In genomic region chr3:9552252-9552999, GRCh38 we compare ENCODE assay signal across 8 cellular contexts.
A peak's percentile ranks its signal among the peaks of the same experiment; 100 is the strongest.
DNase-seq lines count a peak whose midpoint lies in the region; ATAC-seq and TF ChIP-seq lines count a peak whose summit lies in the region.

No MANE protein-coding gene starts in this region.

- TF ChIP-seq CTCF in DND-41 (IDR thresholded peaks at IDR 0.05; ENCODE audit: borderline replicate concordance, extremely low read depth, low read length, poor library complexity, severe bottlenecking) (no peak), astrocyte of the cerebellum (IDR thresholded peaks at IDR 0.05; ENCODE audit: low read depth, low read length, missing control alignments) (no peak)

- no peak overlapping the region for H3K9ac ChIP-seq in DND-41 (ENCODE audit: low read depth, low read length)

- H4K20me1 ChIP-seq in DND-41 (ENCODE audit: insufficient read depth, low read length): no peaks in the 10 kb centered on the region; the same call in 1 of the 2 replicates

- no peaks in the 10 kb centered on the region for H3K79me2 ChIP-seq in DND-41 (ENCODE audit: insufficient read depth, low read length)

- DNase-seq in DND-41 (peak; percentile 47), NCI-H2227 (lab: John Stamatoyannopoulos, UW; ENCODE audit: unreplicated experiment) (peak; percentile 62), astrocyte of the cerebellum (ENCODE audit: low read depth) (peak; percentile 32), iris pigment epithelial cell (ENCODE audit: low read depth) (peak; percentile 57), NAMALWA (ENCODE audit: low spot score) (no peak), superior temporal gyrus (ENCODE audit: extremely low spot score) (no peak)
- peak; percentile 7 to 10 for DNase-seq in stimulated activated CD8-positive, alpha-beta memory T cell treated with anti-CD3 and anti-CD28 coated beads, Interleukin-15, amount 100 ng/mL, for 48 hours (ENCODE audit: low read depth in 2 of 2)

- ATAC-seq in DND-41 (ENCODE audit: insufficient read depth, low read depth) (0 out of 3 replicates have a peak, but pooled peaks have one; percentile 40), GM18520 (IDR thresholded peaks at IDR 0.05; ENCODE audit: unreplicated experiment) (no peak)

- no peaks in the 10 kb centered on the region for H3K4me1 ChIP-seq in DND-41 (ENCODE audit: insufficient read depth, low read length)

- no peak overlapping the region for H3K4me3 ChIP-seq in DND-41 (ENCODE audit: low read depth in 1 of 2, low read length in 2 of 2)
- no peak overlapping the region for H3K4me3 ChIP-seq in astrocyte of the cerebellum (ENCODE audit: low read depth, low read length)

- no peaks in the 10 kb centered on the region for H3K36me3 ChIP-seq in DND-41 (ENCODE audit: insufficient read depth, low read length)

- H3K27me3 ChIP-seq in DND-41 (ENCODE audit: insufficient read depth, low read length, poor library complexity): no peaks in the 10 kb centered on the region

- H3K27ac ChIP-seq in DND-41 (ENCODE audit: low read length): no peak overlapping the region

- H3K4me2 ChIP-seq in DND-41 (ENCODE audit: insufficient read depth, low read length): no peak overlapping the region

- H2AFZ ChIP-seq in DND-41 (ENCODE audit: low read depth, low read length): no peak overlapping the region

- no peaks in the 10 kb centered on the region for H3K9me3 ChIP-seq in DND-41 (ENCODE audit: insufficient read depth, low read length, severe bottlenecking)

- in situ Hi-C loops in astrocyte of the cerebellum (cut with HindIII; ENCODE audit: low sequenced_read_pairs): no loop called here

Comparison
In these comparisons a context has a peak if more than half of its experiments do, and no peak if none do; other contexts are left out.
1. DNase-seq: peak in DND-41 (single experiment), NCI-H2227 (single experiment), astrocyte of the cerebellum (single experiment), iris pigment epithelial cell (single experiment) and stimulated activated CD8-positive, alpha-beta memory T cell treated with anti-CD3 and anti-CD28 coated beads, Interleukin-15, amount 100 ng/mL, for 48 hours (2 of 2); none in NAMALWA (single experiment) and superior temporal gyrus (single experiment).